Comparison of ENCODE assay signal across 30 cellular contexts in genomic region chr12:1966561-1967211, GRCh38. TPM values are rescaled to one million over a fixed set of nuclear protein-coding genes. Genes with fewer than 3 reads are reported as not detected.
DNase-seq lines count a peak whose midpoint lies in the region; FAIRE-seq and TF ChIP-seq lines count a peak whose summit lies in the region.
"Had no signal": no experiment of that assay in that cellular context is flagged by ENCODE, and none has a peak within 500 bp of the region (broad histone marks: within the 10 kb centered on the region; RNA-seq: fewer than 3 reads in every experiment).

No MANE protein-coding gene starts in this region.

- peak in 1 of 4 donors; percentile 29 for TF ChIP-seq EP300 in sigmoid colon (IDR thresholded peaks at IDR 0.05)

- DNase-seq in NCI-H146 (lab: John Stamatoyannopoulos, UW) = peak; percentile 18
- DNase-seq in NCI-H146 treated with DMSO at 0.1 percent for 48 hours (lab: John Stamatoyannopoulos, UW; ENCODE audit: unreplicated experiment) = no peak
- no peak for DNase-seq in endothelial cell (ENCODE audit: low spot score)
- peak; percentile 18 for DNase-seq in kidney
- DNase-seq in sigmoid colon = peak; percentile 76
- DNase-seq in Kasumi-1 (lab: John Stamatoyannopoulos, UW) = no peak
- no peak for DNase-seq in GDM1 (lab: John Stamatoyannopoulos, UW)
- no peak for DNase-seq in NCI-H774 (lab: John Stamatoyannopoulos, UW)
- DNase-seq: activated CD4-positive, alpha-beta T cell treated with anti-CD3 and anti-CD28 coated beads, Interleukin-2, amount 10 ng/mL, durations not matched to agents 7 days and 5 days; activated CD8-positive, alpha-beta memory T cell treated with anti-CD3 and anti-CD28 coated beads, Interleukin-2, amount 10 ng/mL, durations not matched to agents 7 days and 5 days; aorta; CD8-positive, alpha-beta memory T cell; dorsolateral prefrontal cortex; HFFc6; NCI-H1105 treated with DMSO at 0.1 percent for 48 hours; NCI-H2171; NCI-H526; posterior cingulate gyrus; SK-N-SH; stimulated activated CD4-positive, alpha-beta T cell treated with anti-CD3 and anti-CD28 coated beads, Interleukin-1b, Interleukin-23, amount 100 ng/mL, for 48 hours; upper lobe of right lung had no signal

- H3K36me3 ChIP-seq in kidney (ENCODE audit: control insufficient read depth in 1 of 2, insufficient read depth in 2 of 2, low read length in 2 of 2) = peaks cover 14 to 18% of the 10 kb centered on the region in 2 donors
- H3K36me3 ChIP-seq in sigmoid colon = peaks cover 0 to 23% (median 9%) of the 10 kb centered on the region in 4 donors

- H3K27me3 ChIP-seq in sigmoid colon = no peaks in the 10 kb centered on the region
- H3K27me3 ChIP-seq: dorsolateral prefrontal cortex, upper lobe of right lung had no signal

- H3K27ac Mint-ChIP-seq in endothelial cell (ENCODE audit: unreplicated experiment) = peak overlapping the region; percentile 24
- H3K27ac Mint-ChIP-seq: activated CD4-positive, alpha-beta T cell treated with anti-CD3 and anti-CD28 coated beads, Interleukin-2, amount 10 ng/mL, durations not matched to agents 7 days and 5 days; activated CD8-positive, alpha-beta memory T cell treated with anti-CD3 and anti-CD28 coated beads, Interleukin-2, amount 10 ng/mL, durations not matched to agents 7 days and 5 days; activated T-helper 17 cell treated with anti-CD3 and anti-CD28 coated beads, Interleukin-2, amount 50 U/mL, for 72 hours; HFFc6; mesothelial cell of epicardium had no signal

- H3K4me3 ChIP-seq in kidney (ENCODE audit: low read length in 2 of 2) = no peak overlapping the region
- H3K4me3 ChIP-seq in sigmoid colon = no peak overlapping the region
- H3K4me3 ChIP-seq: dorsolateral prefrontal cortex, skin epidermis, upper lobe of right lung had no signal

- H3K27me3 Mint-ChIP-seq in endothelial cell (ENCODE audit: unreplicated experiment) = no peaks in the 10 kb centered on the region
- H3K27me3 Mint-ChIP-seq: activated CD4-positive, alpha-beta T cell treated with anti-CD3 and anti-CD28 coated beads, Interleukin-2, amount 10 ng/mL, durations not matched to agents 7 days and 5 days; activated CD8-positive, alpha-beta memory T cell treated with anti-CD3 and anti-CD28 coated beads, Interleukin-2, amount 10 ng/mL, durations not matched to agents 7 days and 5 days; activated T-helper 17 cell treated with anti-CD3 and anti-CD28 coated beads, Interleukin-2, amount 50 U/mL, for 72 hours; CD8-positive, alpha-beta memory T cell; central memory CD8-positive, alpha-beta T cell had no signal

- no peak for TF ChIP-seq CTCF in endothelial cell (IDR thresholded peaks at IDR 0.05; ENCODE audit: unreplicated experiment)
- TF ChIP-seq CTCF in kidney (IDR thresholded peaks at IDR 0.05; ENCODE audit: borderline replicate concordance, extremely low read depth, insufficient read depth) = no peak
- no peak for TF ChIP-seq CTCF in sigmoid colon (IDR thresholded peaks at IDR 0.05)

- no peaks in the 10 kb centered on the region for H3K9me3 Mint-ChIP-seq in endothelial cell (ENCODE audit: unreplicated experiment)
- H3K9me3 Mint-ChIP-seq: activated CD4-positive, alpha-beta T cell treated with anti-CD3 and anti-CD28 coated beads, Interleukin-2, amount 10 ng/mL, durations not matched to agents 7 days and 5 days; activated naive CD4-positive, alpha-beta T cell treated with anti-CD3 and anti-CD28 coated beads, Interleukin-2, amount 50 U/mL, for 72 hours; activated T-helper 17 cell treated with anti-CD3 and anti-CD28 coated beads, Interleukin-2, amount 50 U/mL, for 72 hours; CD8-positive, alpha-beta memory T cell; central memory CD8-positive, alpha-beta T cell; HFFc6; mesothelial cell of epicardium; neural crest cell had no signal

- WGBS in sigmoid colon, 2 donors = 88 to 89% methylated on average over 4 of the region's 4 CpGs

- H3K4me3 Mint-ChIP-seq in endothelial cell (ENCODE audit: unreplicated experiment) = no peak overlapping the region
- H3K4me3 Mint-ChIP-seq: activated CD4-positive, alpha-beta T cell treated with anti-CD3 and anti-CD28 coated beads, Interleukin-2, amount 10 ng/mL, durations not matched to agents 7 days and 5 days; activated CD8-positive, alpha-beta memory T cell treated with anti-CD3 and anti-CD28 coated beads, Interleukin-2, amount 10 ng/mL, durations not matched to agents 7 days and 5 days; activated T-helper 17 cell treated with anti-CD3 and anti-CD28 coated beads, Interleukin-2, amount 50 U/mL, for 72 hours; CD8-positive, alpha-beta memory T cell; central memory CD8-positive, alpha-beta T cell; HFFc6; mesothelial cell of epicardium; neural crest cell had no signal

- TF ChIP-seq POLR2A in sigmoid colon (IDR thresholded peaks at IDR 0.05) = no peak

- FAIRE-seq in kidney (lab: Jason Lieb, UNC) = no peak
- FAIRE-seq: GM19239 had no signal

- H3K9me3 ChIP-seq in kidney (ENCODE audit: control insufficient read depth in 1 of 2, low read length in 2 of 2) (no peaks in the 10 kb centered on the region), sigmoid colon (no peaks in the 10 kb centered on the region)
- H3K9me3 ChIP-seq: SK-N-SH, upper lobe of right lung had no signal

- H3K36me3 Mint-ChIP-seq in endothelial cell (ENCODE audit: low read depth, unreplicated experiment) = no peaks in the 10 kb centered on the region

- H3K4me1 Mint-ChIP-seq in endothelial cell (ENCODE audit: unreplicated experiment) = peaks cover 6% of the 10 kb centered on the region
- H3K4me1 Mint-ChIP-seq: activated CD8-positive, alpha-beta memory T cell treated with anti-CD3 and anti-CD28 coated beads, Interleukin-2, amount 10 ng/mL, durations not matched to agents 7 days and 5 days; activated T-helper 17 cell treated with anti-CD3 and anti-CD28 coated beads, Interleukin-2, amount 50 U/mL, for 72 hours; neural crest cell had no signal

- no peaks in the 10 kb centered on the region for H3K4me1 ChIP-seq in kidney (ENCODE audit: control insufficient read depth in 1 of 2, insufficient read depth in 1 of 2, low read depth in 1 of 2, low read length in 2 of 2)
- peaks cover 0 to 86% (median 59%) of the 10 kb centered on the region in 4 donors for H3K4me1 ChIP-seq in sigmoid colon
- H3K4me1 ChIP-seq: upper lobe of right lung had no signal

- H3K9ac ChIP-seq in kidney (ENCODE audit: low read length in 2 of 2) = no peak overlapping the region
- H3K9ac ChIP-seq: SK-N-SH had no signal

- intact Hi-C loops in kidney (cut with DNase I) (no loop called here), sigmoid colon (cut with DNase I) (no loop called here)

- H3K27ac ChIP-seq in kidney (ENCODE audit: low read depth in 2 of 2, low read length in 2 of 2) (no peak overlapping the region), sigmoid colon (peak overlapping the region; percentile 74 to 94 (median 86))
- H3K27ac ChIP-seq: dorsolateral prefrontal cortex, skin epidermis, upper lobe of right lung had no signal

RNA-seq across cellular contexts. Expression of gene DCP1B, which starts 37.6 kb away (rescaled TPM):
- 13.6 TPM for total RNA-seq in endothelial cell (ENCODE audit: unreplicated experiment)
- 15.0 TPM for total RNA-seq in kidney
- polyA plus RNA-seq in kidney (ENCODE audit: insufficient read depth, low read depth, low replicate concordance) = 11.3 TPM
- total RNA-seq in sigmoid colon = 10 to 100 TPM; 24.8 to 47.7 (median 35.5) TPM
- polyA plus RNA-seq in sigmoid colon = 1 to 10 TPM; 5.5 to 8.5 (median 7.2) TPM

RNA-seq across cellular contexts. Expression of gene CACNA2D4, which starts 48.2 kb away (rescaled TPM):
- 0.28 TPM for total RNA-seq in endothelial cell (ENCODE audit: unreplicated experiment)
- total RNA-seq in kidney = 7.3 TPM
- 2.5 TPM for polyA plus RNA-seq in kidney (ENCODE audit: insufficient read depth, low read depth, low replicate concordance)
- total RNA-seq in sigmoid colon = 1 to 10 TPM; 2.8 to 4.9 (median 3.4) TPM
- polyA plus RNA-seq in sigmoid colon = 1 to 10 TPM; 3.6 to 5.8 (median 5.4) TPM
- total RNA-seq: A172, MCF 10A had no signal

Comparison
In these comparisons a context has a peak if more than half of its experiments do, and no peak if none do; other contexts are left out.
1. DNase-seq: peak in NCI-H146 (single experiment), kidney (single experiment) and sigmoid colon (single experiment); none in NCI-H146 treated with DMSO at 0.1 percent for 48 hours (single experiment), endothelial cell (single experiment), Kasumi-1 (0 of 2), GDM1 (single experiment) and NCI-H774 (single experiment).
2. H3K27ac ChIP-seq: peak in sigmoid colon (4 of 4); none in kidney (0 of 2).